In genomic region chr11:69000831-69001245, GRCh38 we compare ENCODE assay signal across 8 cellular contexts. TPM values are rescaled to one million over a fixed set of nuclear protein-coding genes. Genes with fewer than 3 reads are reported as not detected.
DNase-seq lines count a peak whose midpoint lies in the region; ATAC-seq and TF ChIP-seq lines count a peak whose summit lies in the region.

No MANE protein-coding gene starts in this region.

- H3K18ac ChIP-seq in IMR-90 (ENCODE audit: low read depth, low read length) = peak overlapping the region; percentile 3; the same call in 1 of the 2 replicates

- in situ Hi-C loops in IMR-90 (cut with MboI; ENCODE audit: low sequenced_read_pairs) (no loop called here), mammary epithelial cell (cut with MboI; ENCODE audit: low sequenced_read_pairs in 2 of 2) (no loop called here)

- peak overlapping the region; percentile 58; the same call in 1 of the 2 replicates for H3K14ac ChIP-seq in IMR-90 (replicated peaks; ENCODE audit: low read depth, low read length)

- no peaks in the 10 kb centered on the region for H3K9me3 ChIP-seq in IMR-90 (ENCODE audit: control insufficient read depth, insufficient read depth, low read length)
- H3K9me3 ChIP-seq in mammary epithelial cell (replicated peaks; ENCODE audit: insufficient read depth, low read length) = no peaks in the 10 kb centered on the region
- no peaks in the 10 kb centered on the region for H3K9me3 ChIP-seq in left lung
- no peaks in the 10 kb centered on the region for H3K9me3 ChIP-seq in vagina

- H3K27ac ChIP-seq in 22Rv1 = no peak overlapping the region
- H3K27ac ChIP-seq in IMR-90 (ENCODE audit: insufficient read depth, low read length) = peak overlapping the region; percentile 53; the same call in 1 of the 2 replicates
- no peak overlapping the region for H3K27ac ChIP-seq in mammary epithelial cell (ENCODE audit: insufficient read depth, low read depth, low read length)
- H3K27ac ChIP-seq in left lung = no peak overlapping the region
- peak overlapping the region; percentile 82 for H3K27ac ChIP-seq in vagina

- TF ChIP-seq CTCF in 22Rv1 (IDR thresholded peaks at IDR 0.05) (peak; percentile 26; the same call in 1 of the 2 replicates), IMR-90 (conservative IDR thresholded peaks at IDR 0.05; ENCODE audit: low read depth, low read length) (peak; percentile 66), mammary epithelial cell (conservative IDR thresholded peaks at IDR 0.05 in 1 of 2, IDR thresholded peaks at IDR 0.05 in 1 of 2; ENCODE audit: extremely low read depth in 1 of 2, insufficient read depth in 1 of 2, low read depth in 1 of 2, low read length in 2 of 2) (peak; percentile 52 to 60), left lung (IDR thresholded peaks at IDR 0.05) (no peak), vagina (IDR thresholded peaks at IDR 0.05) (peak in 2 of 3 experiments; percentile 27 to 74)

- peak overlapping the region; percentile 22 for H2BK5ac ChIP-seq in IMR-90 (ENCODE audit: low read depth, low read length, poor library complexity, severe bottlenecking)

- H3K27me3 ChIP-seq in IMR-90 (ENCODE audit: control insufficient read depth, insufficient read depth, low read length) (no peaks in the 10 kb centered on the region), mammary epithelial cell (ENCODE audit: insufficient read depth, low read length) (no peaks in the 10 kb centered on the region), left lung (peaks cover 0 to 46% of the 10 kb centered on the region in 2 donors), vagina (no peaks in the 10 kb centered on the region)

- H3K9ac ChIP-seq in IMR-90 (ENCODE audit: low read depth, low read length) (no peak overlapping the region), mammary epithelial cell (ENCODE audit: insufficient read depth, low read length) (no peak overlapping the region)

- TF ChIP-seq POLR2A in IMR-90 (IDR thresholded peaks at IDR 0.05; ENCODE audit: low read depth, low read length) (no peak), vagina (IDR thresholded peaks at IDR 0.05) (no peak)

- no peak overlapping the region; a peak in 1 of 4 replicates for H4K8ac ChIP-seq in IMR-90 (ENCODE audit: low read depth in 2 of 2, low read length in 2 of 2)

- no peak overlapping the region for H3K4me3 ChIP-seq in IMR-90 (ENCODE audit: insufficient read depth, low read depth, low read length)
- no peak overlapping the region for H3K4me3 ChIP-seq in mammary epithelial cell (replicated peaks in 1 of 3; ENCODE audit: insufficient read depth in 1 of 3, low read depth in 2 of 3, low read length in 3 of 3)
- no peak overlapping the region for H3K4me3 ChIP-seq in left lung
- H3K4me3 ChIP-seq in vagina = no peak overlapping the region

- POLR2A ChIA-PET in IMR-90 (lab: Charles Lee; ENCODE audit: unreplicated experiment) = interaction anchor here (0.5 to 0.9 kb wide), 2 partner anchors 13 to 78 kb away, joined by 5 to 6 read pairs; partner anchors contain the start of gene MRGPRF

- H2BK20ac ChIP-seq in IMR-90 (ENCODE audit: low read depth, low read length) = no peak overlapping the region

- ATAC-seq in IMR-90 (ENCODE audit: low read depth) (peak; percentile 73), left lung (peak; percentile 45), HG03280 (IDR thresholded peaks at IDR 0.05; ENCODE audit: unreplicated experiment) (no peak), HG02981 (IDR thresholded peaks at IDR 0.05; ENCODE audit: unreplicated experiment) (no peak), GM21786 (IDR thresholded peaks at IDR 0.05; ENCODE audit: unreplicated experiment) (no peak)

- BruUV-seq in IMR-90 (replicated peaks; lab: Mats Ljungman, UMichigan) (no TSS peak), mammary epithelial cell (replicated peaks; lab: Mats Ljungman, UMichigan) (no TSS peak)

- dilution Hi-C loops in IMR-90 (cut with HindIII; ENCODE audit: low sequenced_read_pairs, unreplicated experiment) (no loop called here), mammary epithelial cell (cut with HindIII; ENCODE audit: low sequenced_read_pairs) (no loop called here)

- H2AK9ac ChIP-seq in IMR-90 (replicated peaks; ENCODE audit: low read depth, low read length, poor library complexity) = peak overlapping the region; percentile 81

- H2BK120ac ChIP-seq in IMR-90 (ENCODE audit: low read depth, low read length) = peak overlapping the region; percentile 54; the same call in 1 of the 2 replicates

- H4K5ac ChIP-seq in IMR-90 (ENCODE audit: low read depth, low read length) = peak overlapping the region; percentile 0; the same call in 1 of the 2 replicates

- H3K4me1 ChIP-seq in IMR-90 (ENCODE audit: control insufficient read depth, insufficient read depth, low read length) (peaks cover 26% of the 10 kb centered on the region), mammary epithelial cell (ENCODE audit: insufficient read depth, low read length) (peaks cover 11% of the 10 kb centered on the region), left lung (peaks cover 0 to 7% of the 10 kb centered on the region in 2 donors), vagina (peaks cover 72% of the 10 kb centered on the region)

- H2AFZ ChIP-seq in IMR-90 (replicated peaks; ENCODE audit: low read length, poor library complexity) (no peak overlapping the region), mammary epithelial cell (ENCODE audit: low read depth, low read length) (peak overlapping the region; percentile 56)

- H4K20me1 ChIP-seq in IMR-90 (ENCODE audit: insufficient read depth, low read length) = no peaks in the 10 kb centered on the region; the same call in 1 of the 2 replicates
- no peaks in the 10 kb centered on the region for H4K20me1 ChIP-seq in mammary epithelial cell (ENCODE audit: insufficient read depth, low read length)

- H3K4ac ChIP-seq in IMR-90 (ENCODE audit: low read depth, low read length) = peak overlapping the region; percentile 88

- peak; percentile 87 for DNase-seq in IMR-90
- peak; percentile 79 for DNase-seq in mammary epithelial cell
- DNase-seq in left lung = peak; percentile 13 to 31
- DNase-seq in vagina (ENCODE audit: extremely low spot score in 2 of 2) = no peak

- peak overlapping the region; percentile 77; the same call in 1 of the 2 replicates for H2AK5ac ChIP-seq in IMR-90 (ENCODE audit: low read depth, low read length)

- H3K4me2 ChIP-seq in IMR-90 (ENCODE audit: low read depth, low read length) = no peak overlapping the region; the same call in 1 of the 2 replicates
- H3K4me2 ChIP-seq in mammary epithelial cell (ENCODE audit: insufficient read depth, low read depth, low read length) = peak overlapping the region; percentile 50

- H4K91ac ChIP-seq in IMR-90 (ENCODE audit: insufficient read depth, low read depth, low read length) = 0 out of 2 replicates have a peak overlapping the region, but pooled peaks have one; percentile 11

- TF ChIP-seq RAD21 in IMR-90 (IDR thresholded peaks at IDR 0.05; ENCODE audit: low read length) = peak; percentile 62

- no peaks in the 10 kb centered on the region for H3K79me2 ChIP-seq in mammary epithelial cell (ENCODE audit: insufficient read depth, low read length)

- H2BK15ac ChIP-seq in IMR-90 (ENCODE audit: low read depth, low read length) = no peak overlapping the region

- no peak overlapping the region for H3K56ac ChIP-seq in IMR-90 (ENCODE audit: extremely low read depth, insufficient read depth, low read length)

- intact Hi-C loops in IMR-90 (cut with micrococcal nuclease) (loop anchor here (5.0 kb wide), 1 partner anchor 99 kb away; the partner anchor contains the start of genes IGHMBP2 and MRPL21), mammary epithelial cell (cut with micrococcal nuclease) (no loop called here), left lung (cut with DNase I) (no loop called here), vagina (cut with DNase I) (loop anchor here (5.0 kb wide), 1 partner anchor 54 kb away; no protein-coding TSS in a partner anchor)

- H3K23ac ChIP-seq in IMR-90 (ENCODE audit: low read depth, low read length) = no peak overlapping the region

- H3K9me1 ChIP-seq in IMR-90 (ENCODE audit: insufficient read depth, low read length) = peaks cover 10% of the 10 kb centered on the region; the same call in 1 of the 2 replicates

- 30% methylated on average over 4 of the region's 8 CpGs; no CpG with 5 or more reads in 1 of the 2 experiments for WGBS in IMR-90 (ENCODE audit: extremely low coverage in 2 of 2, insufficient read length in 1 of 2), 2 experiments
- 4% methylated on average over 8 of the region's 8 CpGs for WGBS in mammary epithelial cell (ENCODE audit: low coverage, missing lambda C conversion rate)

- peaks cover 32% of the 10 kb centered on the region for H3K36me3 ChIP-seq in IMR-90 (ENCODE audit: control insufficient read depth, insufficient read depth, low read length)
- no peaks in the 10 kb centered on the region for H3K36me3 ChIP-seq in mammary epithelial cell (ENCODE audit: insufficient read depth, low read length)
- no peaks in the 10 kb centered on the region for H3K36me3 ChIP-seq in left lung
- peaks cover 5 to 12% of the 10 kb centered on the region in 2 donors for H3K36me3 ChIP-seq in vagina

- CTCF ChIA-PET in IMR-90 (lab: Yijun Ruan, JAX) (interaction anchor here (1.1 kb wide), 1 partner anchor 12 kb away, joined by 6 read pairs; the partner anchor contains the start of gene MRGPRF), mammary epithelial cell (lab: Charles Lee; ENCODE audit: low non-redundant PET) (no interaction called here)

- peaks cover 3 to 19% of the 10 kb centered on the region in 2 experiments; a peak in 3 of 4 replicates for H3K79me1 ChIP-seq in IMR-90 (ENCODE audit: low read depth in 1 of 2, low read length in 2 of 2)

RNA-seq across cellular contexts. Expression of gene MRGPRF, which starts 12.2 kb away (rescaled TPM):
- 5.8 and 6.3 TPM in 2 replicates for total RNA-seq in IMR-90 (2012; rRNA removed)
- 27.3 and 28.8 TPM in 2 replicates for polyA plus RNA-seq in IMR-90 (2012; rRNA removed)
- 27.9 and 54.6 TPM in 2 replicates for polyA plus RNA-seq in IMR-90 (2012; cell fraction: cytosol; rRNA removed)
- 17.5 and 36.2 TPM in 2 replicates for polyA plus RNA-seq in IMR-90 (2012; cell fraction: nucleus; rRNA removed; ENCODE audit: low replicate concordance)
- total RNA-seq in mammary epithelial cell = under 1 TPM in 1 of 2 donors, not detected in 1; 0.33 TPM
- 0.08 TPM for polyA plus RNA-seq in mammary epithelial cell
- polyA minus RNA-seq in mammary epithelial cell = 2.3 TPM
- total RNA-seq in left lung = 10 to 100 TPM; 12.6 to 22.6 TPM
- 84.5 TPM for total RNA-seq in vagina

RNA-seq across cellular contexts. Expression of gene MRGPRD, which starts 20.1 kb away (rescaled TPM):
- not detected in 2 replicates for total RNA-seq in IMR-90 (2012; rRNA removed)
- polyA plus RNA-seq in IMR-90 (2012; rRNA removed) = not detected in 2 replicates
- polyA plus RNA-seq in IMR-90 (2012; cell fraction: cytosol; rRNA removed) = not detected in 2 replicates
- not detected in 2 replicates for polyA plus RNA-seq in IMR-90 (2012; cell fraction: nucleus; rRNA removed; ENCODE audit: low replicate concordance)
- total RNA-seq in mammary epithelial cell = not detected
- not detected for polyA plus RNA-seq in mammary epithelial cell
- not detected for polyA minus RNA-seq in mammary epithelial cell
- total RNA-seq in left lung = not detected
- total RNA-seq in vagina = not detected

RNA-seq across cellular contexts. Expression of gene TPCN2, which starts 47.9 kb away (rescaled TPM):
- 3.1 and 3.4 TPM in 2 replicates for total RNA-seq in IMR-90 (2012; rRNA removed)
- 6.9 and 8.0 TPM in 2 replicates for polyA plus RNA-seq in IMR-90 (2012; rRNA removed)
- 5.9 and 7.4 TPM in 2 replicates for polyA plus RNA-seq in IMR-90 (2012; cell fraction: cytosol; rRNA removed)
- polyA plus RNA-seq in IMR-90 (2012; cell fraction: nucleus; rRNA removed; ENCODE audit: low replicate concordance) = 41.5 and 56.5 TPM in 2 replicates
- total RNA-seq in mammary epithelial cell = 10 to 100 TPM; 12.7 to 16.1 TPM
- 10.7 TPM for polyA plus RNA-seq in mammary epithelial cell
- polyA minus RNA-seq in mammary epithelial cell = 12.0 TPM
- total RNA-seq in left lung = 10 to 100 TPM; 14.7 to 22.0 TPM
- total RNA-seq in vagina = 21.1 TPM

Comparison
In these comparisons a context has a peak if more than half of its experiments do, and no peak if none do; other contexts are left out.
1. H3K27ac ChIP-seq: peak in IMR-90 (single experiment) and vagina (single experiment); none in 22Rv1 (single experiment), mammary epithelial cell (single experiment) and left lung (0 of 2).
2. CTCF ChIP-seq: peak in 22Rv1 (single experiment), IMR-90 (single experiment), mammary epithelial cell (2 of 2) and vagina (2 of 3); none in left lung (0 of 2).
3. ATAC-seq: peak in IMR-90 (single experiment) and left lung (single experiment); none in HG03280 (single experiment), HG02981 (single experiment) and GM21786 (single experiment).
4. DNase-seq: peak in IMR-90 (single experiment), mammary epithelial cell (single experiment) and left lung (2 of 2); none in vagina (0 of 2).
5. intact Hi-C loops: an anchor here in IMR-90 (5.0 kb wide) and vagina (5.0 kb wide); none called in mammary epithelial cell and left lung.